ENCODE assay signal across 12 cellular contexts in the genomic region with DNA sequence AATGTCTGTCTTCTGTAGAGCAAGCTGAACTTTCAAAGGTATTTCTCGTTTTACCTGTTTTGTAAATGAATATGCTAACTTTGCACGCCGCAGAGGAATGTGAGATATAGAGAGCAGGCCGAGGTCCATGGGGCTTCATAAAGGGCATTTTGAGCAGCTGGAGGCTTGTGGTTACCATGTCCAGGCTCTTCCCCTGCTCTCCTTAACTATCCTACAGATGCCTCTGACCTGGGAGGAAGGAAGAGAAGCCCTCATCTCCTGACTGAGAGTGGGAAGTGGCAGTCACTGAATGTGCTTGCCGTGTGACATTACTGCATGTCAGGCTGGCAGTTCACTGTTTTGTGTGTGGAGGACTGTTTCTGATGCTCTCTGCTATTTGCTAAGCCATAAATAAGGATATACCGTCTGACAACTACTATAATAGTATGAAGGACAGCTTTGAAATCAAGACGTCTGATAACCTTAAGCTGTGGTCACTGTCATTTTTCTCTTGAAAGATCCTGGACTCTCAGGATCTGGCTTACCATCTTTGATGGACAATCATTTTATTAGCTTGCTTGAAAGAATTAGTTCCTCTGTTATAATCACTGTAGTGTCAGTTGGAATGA.
DNase-seq lines count a peak whose midpoint lies in the region; ATAC-seq, FAIRE-seq and TF ChIP-seq lines count a peak whose summit lies in the region.
"Had no signal": no experiment of that assay in that cellular context is flagged by ENCODE, and none has a peak within 500 bp of the region (broad histone marks: within the 10 kb centered on the region; RNA-seq: fewer than 3 reads in every experiment).

No MANE protein-coding gene starts in this region.

- no TSS peak for BruUV-seq in K562 (replicated peaks; lab: Mats Ljungman, UMichigan)

- H3K36me3 ChIP-seq in K562 (ENCODE audit: control insufficient read depth, insufficient read depth, low read length) = peaks cover 23% of the 10 kb centered on the region; the same call in 2 of the 3 replicates
- H3K36me3 ChIP-seq: lower lobe of right lung had no signal

- DNase-seq in CD1c-positive myeloid dendritic cell (ENCODE audit: extremely low spot score) = peak; percentile 10
- no peak for DNase-seq in K562 (ENCODE audit: extremely low read depth in 1 of 4, low spot score in 3 of 4)
- peak; percentile 23 for DNase-seq in myocyte (ENCODE audit: low read depth)
- DNase-seq in iPS-NIHi11 (ENCODE audit: low spot score) = no peak
- DNase-seq in cerebellar nuclear complex (lab: John Stamatoyannopoulos, UW) = no peak
- DNase-seq: activated naive CD4-positive, alpha-beta T cell treated with anti-CD3 and anti-CD28 coated beads, Interleukin-2, amount 50 U/mL, for 16 hours; lower lobe of right lung; NCI-H345; stimulated activated CD4-positive, alpha-beta T cell treated with anti-CD3 and anti-CD28 coated beads, Interleukin-12 subunit alpha, Interleukin-12 subunit beta, amount 100 ng/mL, for 4 hours had no signal

- H3K4me2 ChIP-seq in K562 (ENCODE audit: insufficient read depth, low read length) = no peak overlapping the region; the same call in 1 of the 2 replicates

- H3K27me3 ChIP-seq in K562 (ENCODE audit: control insufficient read depth in 2 of 2, insufficient read depth in 2 of 2, low read length in 2 of 2) = no peaks in the 10 kb centered on the region

- in situ Hi-C loops in K562 (cut with MboI) = no loop called here

- no peaks in the 10 kb centered on the region for H3K9me3 ChIP-seq in K562 (replicated peaks; ENCODE audit: control insufficient read depth, insufficient read depth, low read depth, low read length)
- H3K9me3 ChIP-seq: lower lobe of right lung had no signal

- H3K36me3 Mint-ChIP-seq in IgD-negative memory B cell = no peaks in the 10 kb centered on the region

- CTCF ChIA-PET in K562 (lab: Yijun Ruan, JAX; ENCODE audit: low intra/inter-chr PET ratio) = no interaction called here

- POLR2A ChIA-PET in K562 (lab: Yijun Ruan, JAX) = interaction anchor here (1.0 to 1.4 kb wide), 3 partner anchors 9 to 88 kb away, joined by 3 to 7 read pairs (median 6); no protein-coding TSS in a partner anchor

- H3K4me3 ChIP-seq in K562 = no peak overlapping the region
- H3K4me3 ChIP-seq: lower lobe of right lung had no signal

- H3K9me3 Mint-ChIP-seq in IgD-negative memory B cell = no peaks in the 10 kb centered on the region

- 47% methylated on average over 7 of the region's 7 CpGs for WGBS in K562 (ENCODE audit: insufficient coverage, low coverage, missing lambda C conversion rate)

- ATAC-seq in K562 = peak; percentile 5; the same call in 1 of the 3 replicates
- no peak for ATAC-seq in HG02678 (IDR thresholded peaks at IDR 0.05; ENCODE audit: unreplicated experiment)
- no peak for ATAC-seq in GM18870 (IDR thresholded peaks at IDR 0.05; ENCODE audit: unreplicated experiment)

- H3K27ac ChIP-seq in K562 (ENCODE audit: extremely low read depth, low read depth, low read length) = peak overlapping the region; percentile 9; the same call in 2 of the 3 replicates
- H3K27ac ChIP-seq: lower lobe of right lung had no signal

- no peaks in the 10 kb centered on the region for H3K9me1 ChIP-seq in K562 (ENCODE audit: control insufficient read depth, insufficient read depth, low read length)

- H3K79me2 ChIP-seq in K562 (ENCODE audit: control insufficient read depth, insufficient read depth, low read length) = peaks cover 99% of the 10 kb centered on the region

- no peaks in the 10 kb centered on the region for H3K27me3 Mint-ChIP-seq in IgD-negative memory B cell

- FAIRE-seq in K562 (lab: Jason Lieb, UNC) = no peak

- H3K27ac Mint-ChIP-seq in IgD-negative memory B cell = peak overlapping the region; percentile 59 to 82 (median 69)

- no peak for TF ChIP-seq POLR2A in K562 (conservative IDR thresholded peaks at IDR 0.05)

- intact Hi-C loops in K562 (cut with micrococcal nuclease) = no loop called here

- no peak for TF ChIP-seq CTCF in K562 (IDR thresholded peaks at IDR 0.05 in 2 of 3, conservative IDR thresholded peaks at IDR 0.05 in 1 of 3; ENCODE audit: insufficient read depth in 2 of 3, low read depth in 1 of 3, low read length in 3 of 3)

- no peak for TF ChIP-seq RAD21 in K562 (CRISPR knock-in tag; conservative IDR thresholded peaks at IDR 0.05 in 1 of 2, IDR thresholded peaks at IDR 0.05 in 1 of 2)

- peaks cover 61 to 74% (median 70%) of the 10 kb centered on the region in 3 donors for H3K4me1 Mint-ChIP-seq in IgD-negative memory B cell

- no peak overlapping the region for H2AFZ ChIP-seq in K562 (ENCODE audit: low read depth, low read length)

- H3K9ac ChIP-seq in K562 (ENCODE audit: insufficient read depth in 1 of 2, low read depth in 2 of 2, low read length in 2 of 2) = no peak overlapping the region

- H3K4me3 Mint-ChIP-seq in IgD-negative memory B cell = peak overlapping the region in 3 of 4 donors; percentile 0 to 28 (median 19)

- peaks cover 38% of the 10 kb centered on the region for H4K20me1 ChIP-seq in K562 (replicated peaks; ENCODE audit: control insufficient read depth, insufficient read depth, low read length)

- no peak for TF ChIP-seq EP300 in K562 (IDR thresholded peaks at IDR 0.05; ENCODE audit: low read length)

- H3K4me1 ChIP-seq in K562 (replicated peaks in 1 of 2; ENCODE audit: control insufficient read depth in 2 of 2, insufficient read depth in 2 of 2, low read length in 2 of 2) = peaks cover 15 to 54% of the 10 kb centered on the region in 2 experiments

TF ChIP-seq in K562, 482 proteins besides CTCF, POLR2A, EP300 and RAD21 (continues in another document):
- TF ChIP-seq MEF2D (tag; conservative IDR thresholded peaks at IDR 0.05; ENCODE audit: low read depth) (no peak), CBX8 (IDR thresholded peaks at IDR 0.05; ENCODE audit: borderline replicate concordance, extremely low read depth, low read depth, low read length, poor library complexity, severe bottlenecking) (no peak), ZNF165 (CRISPR knock-in tag; IDR thresholded peaks at IDR 0.05; ENCODE audit: borderline replicate concordance) (no peak), FOXA3 (CRISPR knock-in tag; conservative IDR thresholded peaks at IDR 0.05 in 1 of 2, IDR thresholded peaks at IDR 0.05 in 1 of 2) (peak in 1 of 2 experiments; percentile 67; a peak in 2 of 4 replicates), MEIS2 (IDR thresholded peaks at IDR 0.05; ENCODE audit: partially characterized antibody) (peak; percentile 82)
- TF ChIP-seq, protein P1, sequence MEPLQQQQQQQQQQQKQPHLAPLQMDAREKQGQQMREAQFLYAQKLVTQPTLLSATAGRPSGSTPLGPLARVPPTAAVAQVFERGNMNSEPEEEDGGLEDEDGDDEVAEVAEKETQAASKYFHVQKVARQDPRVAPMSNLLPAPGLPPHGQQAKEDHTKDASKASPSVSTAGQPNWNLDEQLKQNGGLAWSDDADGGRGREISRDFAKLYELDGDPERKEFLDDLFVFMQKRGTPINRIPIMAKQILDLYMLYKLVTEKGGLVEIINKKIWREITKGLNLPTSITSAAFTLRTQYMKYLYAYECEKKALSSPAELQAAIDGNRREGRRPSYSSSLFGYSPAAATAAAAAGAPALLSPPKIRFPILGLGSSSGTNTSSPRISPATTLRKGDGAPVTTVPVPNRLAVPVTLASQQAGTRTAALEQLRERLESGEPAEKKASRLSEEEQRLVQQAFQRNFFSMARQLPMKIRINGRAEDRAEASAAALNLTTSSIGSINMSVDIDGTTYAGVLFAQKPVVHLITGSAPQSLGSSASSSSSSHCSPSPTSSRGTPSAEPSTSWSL (CRISPR knock-in tag; IDR thresholded peaks at IDR 0.05; ENCODE audit: borderline replicate concordance) = no peak
- TF ChIP-seq, protein P2, sequence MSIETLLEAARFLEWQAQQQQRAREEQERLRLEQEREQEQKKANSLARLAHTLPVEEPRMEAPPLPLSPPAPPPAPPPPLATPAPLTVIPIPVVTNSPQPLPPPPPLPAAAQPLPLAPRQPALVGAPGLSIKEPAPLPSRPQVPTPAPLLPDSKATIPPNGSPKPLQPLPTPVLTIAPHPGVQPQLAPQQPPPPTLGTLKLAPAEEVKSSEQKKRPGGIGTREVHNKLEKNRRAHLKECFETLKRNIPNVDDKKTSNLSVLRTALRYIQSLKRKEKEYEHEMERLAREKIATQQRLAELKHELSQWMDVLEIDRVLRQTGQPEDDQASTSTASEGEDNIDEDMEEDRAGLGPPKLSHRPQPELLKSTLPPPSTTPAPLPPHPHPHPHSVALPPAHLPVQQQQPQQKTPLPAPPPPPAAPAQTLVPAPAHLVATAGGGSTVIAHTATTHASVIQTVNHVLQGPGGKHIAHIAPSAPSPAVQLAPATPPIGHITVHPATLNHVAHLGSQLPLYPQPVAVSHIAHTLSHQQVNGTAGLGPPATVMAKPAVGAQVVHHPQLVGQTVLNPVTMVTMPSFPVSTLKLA (conservative IDR thresholded peaks at IDR 0.05) = no peak
- TF ChIP-seq, protein P3, sequence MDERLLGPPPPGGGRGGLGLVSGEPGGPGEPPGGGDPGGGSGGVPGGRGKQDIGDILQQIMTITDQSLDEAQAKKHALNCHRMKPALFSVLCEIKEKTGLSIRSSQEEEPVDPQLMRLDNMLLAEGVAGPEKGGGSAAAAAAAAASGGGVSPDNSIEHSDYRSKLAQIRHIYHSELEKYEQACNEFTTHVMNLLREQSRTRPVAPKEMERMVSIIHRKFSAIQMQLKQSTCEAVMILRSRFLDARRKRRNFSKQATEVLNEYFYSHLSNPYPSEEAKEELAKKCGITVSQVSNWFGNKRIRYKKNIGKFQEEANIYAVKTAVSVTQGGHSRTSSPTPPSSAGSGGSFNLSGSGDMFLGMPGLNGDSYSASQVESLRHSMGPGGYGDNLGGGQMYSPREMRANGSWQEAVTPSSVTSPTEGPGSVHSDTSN (CRISPR knock-in tag; IDR thresholded peaks at IDR 0.05; ENCODE audit: low read depth) = no peak
- TF ChIP-seq, protein P3 (tag; conservative IDR thresholded peaks at IDR 0.05; ENCODE audit: low read depth) = peak; percentile 59

Comparison
In these comparisons a context has a peak if more than half of its experiments do, and no peak if none do; other contexts are left out.
1. DNase-seq: peak in CD1c-positive myeloid dendritic cell (single experiment) and myocyte (single experiment); none in K562 (0 of 4), iPS-NIHi11 (single experiment) and cerebellar nuclear complex (0 of 2).